9 cellular contexts compared by ENCODE assay signal in the genomic region with DNA sequence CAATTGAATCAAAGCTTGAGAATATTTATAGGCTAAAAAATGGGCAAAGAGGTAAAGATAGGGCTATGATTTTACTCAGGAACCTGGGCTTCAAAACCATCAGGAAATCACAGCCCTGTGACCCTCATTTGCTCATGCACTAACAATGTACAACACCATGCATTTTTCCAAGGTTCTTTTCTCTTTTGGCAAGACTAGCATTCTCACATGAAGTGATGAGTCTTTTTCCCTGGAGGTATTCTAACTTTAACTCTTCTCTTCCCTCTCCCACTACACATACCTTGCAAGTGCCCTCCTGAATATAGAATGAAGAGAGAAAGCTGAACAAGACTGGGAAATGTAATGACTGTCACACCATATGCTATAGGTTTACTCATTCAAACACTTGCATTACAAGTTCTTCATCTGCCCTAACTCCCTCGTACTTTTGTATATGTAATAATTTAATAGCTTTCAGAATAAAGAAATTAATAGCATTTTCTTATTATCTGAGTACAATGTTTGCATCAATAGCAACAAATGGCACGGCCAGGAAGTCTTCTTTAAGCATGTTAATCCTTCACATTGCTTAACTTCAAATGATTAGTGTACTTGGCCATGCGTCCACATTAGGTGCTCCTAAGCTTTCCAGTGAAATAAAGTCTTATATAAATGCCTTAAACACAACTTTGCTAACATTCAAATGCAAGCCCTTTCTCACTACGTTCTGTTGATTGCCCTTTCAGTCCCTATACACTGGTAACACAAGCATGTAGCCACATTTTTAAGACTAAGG. TPM values are rescaled to one million over a fixed set of nuclear protein-coding genes. Genes with fewer than 3 reads are reported as not detected.
DNase-seq lines count a peak whose midpoint lies in the region; ATAC-seq and TF ChIP-seq lines count a peak whose summit lies in the region.
"Had no signal": no experiment of that assay in that cellular context is flagged by ENCODE, and none has a peak within 500 bp of the region (broad histone marks: within the 10 kb centered on the region; RNA-seq: fewer than 3 reads in every experiment).

No MANE protein-coding gene starts in this region.

- DNase-seq in GM06990 (ENCODE audit: extremely low read depth, insufficient read length) (no peak), SJSA1 (ENCODE audit: low read depth in 1 of 2, low spot score in 2 of 2) (peak in 1 of 2 experiments; percentile 33), esophagus squamous epithelium (lab: John Stamatoyannopoulos, UW) (no peak), sigmoid colon (no peak), NOMO-1 (lab: John Stamatoyannopoulos, UW; ENCODE audit: unreplicated experiment in 2 of 2) (no peak), HT-29 (ENCODE audit: low spot score) (no peak), DMS114 treated with DMSO at 0.1 percent for 48 hours (lab: John Stamatoyannopoulos, UW; ENCODE audit: unreplicated experiment) (no peak)
- DNase-seq: SW 1271 had no signal

- H3K27ac ChIP-seq in SJSA1 (peak overlapping the region; percentile 69), esophagus squamous epithelium (peak overlapping the region; percentile 84 to 93 (median 90)), sigmoid colon (peak overlapping the region; percentile 87 to 96 (median 94))

- ATAC-seq in HG02885 (IDR thresholded peaks at IDR 0.05; ENCODE audit: poor library complexity, unreplicated experiment), result no peak

- H3K9me3 ChIP-seq in SJSA1 (replicated peaks) (no peaks in the 10 kb centered on the region), esophagus squamous epithelium (no peaks in the 10 kb centered on the region), sigmoid colon (no peaks in the 10 kb centered on the region)

- H3K4me3 ChIP-seq in GM06990 (replicated peaks; ENCODE audit: low read depth, low read length) (peak overlapping the region; percentile 74), SJSA1 (peak overlapping the region; percentile 74), esophagus squamous epithelium (peak overlapping the region; percentile 67 to 91 (median 84)), sigmoid colon (peak overlapping the region; percentile 81 to 99 (median 92))

- TF ChIP-seq CTCF in GM06990 (IDR thresholded peaks at IDR 0.05; ENCODE audit: insufficient read depth, low read length, poor library complexity, severe bottlenecking), result no peak
- TF ChIP-seq CTCF in esophagus squamous epithelium (IDR thresholded peaks at IDR 0.05), result no peak
- no peak for TF ChIP-seq CTCF in sigmoid colon (IDR thresholded peaks at IDR 0.05)

- peaks cover 43% of the 10 kb centered on the region for H3K4me1 ChIP-seq in SJSA1 (replicated peaks)
- peaks cover 3 to 63% (median 21%) of the 10 kb centered on the region in 3 donors for H3K4me1 ChIP-seq in esophagus squamous epithelium
- peaks cover 0 to 46% (median 39%) of the 10 kb centered on the region in 4 donors for H3K4me1 ChIP-seq in sigmoid colon

- H3K36me3 ChIP-seq in GM06990 (ENCODE audit: control insufficient read depth, insufficient read depth, low read length) (no peaks in the 10 kb centered on the region), SJSA1 (peaks cover 4% of the 10 kb centered on the region; the same call in 1 of the 2 replicates), esophagus squamous epithelium (no peaks in the 10 kb centered on the region), sigmoid colon (no peaks in the 10 kb centered on the region)

- no peaks in the 10 kb centered on the region for H3K27me3 ChIP-seq in GM06990 (replicated peaks; ENCODE audit: control insufficient read depth, insufficient read depth, low read length)
- H3K27me3 ChIP-seq in SJSA1 (replicated peaks), result no peaks in the 10 kb centered on the region
- no peaks in the 10 kb centered on the region for H3K27me3 ChIP-seq in esophagus squamous epithelium
- H3K27me3 ChIP-seq in sigmoid colon, result no peaks in the 10 kb centered on the region

- TF ChIP-seq POLR2A in esophagus squamous epithelium (IDR thresholded peaks at IDR 0.05) (no peak), sigmoid colon (IDR thresholded peaks at IDR 0.05) (no peak)

- TF ChIP-seq EP300 in sigmoid colon (IDR thresholded peaks at IDR 0.05), result no peak

- WGBS in esophagus squamous epithelium, 2 donors, result 16 to 17% methylated on average over 4 of the region's 4 CpGs
- WGBS in sigmoid colon, 2 donors, result 35 to 52% methylated on average over 4 of the region's 4 CpGs

- intact Hi-C loops in esophagus squamous epithelium (cut with DNase I) (no loop called here), sigmoid colon (cut with DNase I) (loop anchor here (5.0 to 10.0 kb wide), 3 partner anchors 90 to 1338 kb away; a partner anchor contains a TSS)

RNA-seq across cellular contexts. Expression of a gene that starts 1.8 kb away (rescaled TPM):
- total RNA-seq in SJSA1 (2014; rRNA removed; shearing (Covaris generic)), result 45.1 and 51.8 TPM in 2 replicates
- total RNA-seq in esophagus squamous epithelium, result 100 to 1,000 TPM in 1 of 4 donors, 10 to 100 TPM in 3; 23.8 to 146 (median 54.2) TPM
- 100 to 1,000 TPM; 311 to 384 (median 369) TPM for total RNA-seq in sigmoid colon
- polyA plus RNA-seq in sigmoid colon, result 10 to 100 TPM in 1 of 3 donors, 1 to 10 TPM in 2; 1.4 to 12.2 (median 8.4) TPM
- total RNA-seq in HT-29 (2014; rRNA removed; shearing (Covaris generic)), result 1.2 and 1.9 TPM in 2 replicates
